Comparison of ENCODE assay signal across 11 cellular contexts in the genomic region with DNA sequence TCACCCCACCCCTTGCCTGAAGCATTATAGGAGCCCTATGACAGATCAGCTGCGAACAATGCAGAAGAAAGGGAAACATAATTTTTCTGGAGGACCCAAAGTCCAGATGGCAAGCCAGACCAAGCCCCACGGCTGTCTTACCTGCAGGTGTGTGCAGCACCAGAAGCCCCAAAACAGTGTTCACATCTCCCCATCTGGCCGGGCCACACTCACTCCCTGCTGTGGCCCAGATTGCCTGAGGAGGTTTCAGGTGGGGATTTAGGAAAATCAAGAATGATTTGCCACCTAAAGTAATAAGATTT. TPM values are rescaled to one million over a fixed set of nuclear protein-coding genes. Genes with fewer than 3 reads are reported as not detected.
A peak's percentile ranks its signal among the peaks of the same experiment; 100 is the strongest.
DNase-seq lines count a peak whose midpoint lies in the region; ATAC-seq and TF ChIP-seq lines count a peak whose summit lies in the region.
"Had no signal": no experiment of that assay in that cellular context is flagged by ENCODE, and none has a peak within 500 bp of the region (broad histone marks: within the 10 kb centered on the region; RNA-seq: fewer than 3 reads in every experiment).

No MANE protein-coding gene starts in this region.

- H3K36me3 Mint-ChIP-seq in T-cell (no peaks in the 10 kb centered on the region), MCF 10A (ENCODE audit: insufficient read depth, unreplicated experiment) (no peaks in the 10 kb centered on the region), endothelial cell (ENCODE audit: low read depth, unreplicated experiment) (no peaks in the 10 kb centered on the region)
- H3K36me3 Mint-ChIP-seq in natural killer cell treated with Interleukin-12 subunit alpha and Interleukin-12 subunit beta and Interleukin-15 and Interleukin-18, amount 100 ng/mL, for 72 hours, result no peaks in the 10 kb centered on the region

- in situ Hi-C loops in brain microvascular endothelial cell (cut with HindIII; ENCODE audit: low pct_ligation_motif_present, low sequenced_read_pairs), result no loop called here

- CTCF ChIA-PET in T-cell (lab: Charles Lee) (interaction anchor here in 1 of 2 donors (0.6 to 3.4 kb wide), 7 partner anchors 20 to 621 kb away, joined by 3 to 19 read pairs (median 5); no protein-coding TSS in a partner anchor), MCF 10A (lab: Yijun Ruan, JAX) (interaction anchor here (1.5 kb wide), 1 partner anchor 22 kb away, joined by 4 read pairs; no protein-coding TSS in a partner anchor)

- ATAC-seq in GM18907 (IDR thresholded peaks at IDR 0.05; ENCODE audit: unreplicated experiment) (peak; percentile 26), HG02884 (IDR thresholded peaks at IDR 0.05; ENCODE audit: unreplicated experiment) (peak; percentile 20), T-cell (replicated peaks in 1 of 4) (peak in 3 of 4 experiments; percentile 11 to 22 (median 11))
- no peak for ATAC-seq in natural killer cell treated with Interleukin-12 subunit alpha and Interleukin-12 subunit beta and Interleukin-15 and Interleukin-18, amount 100 ng/mL, for 72 hours

- peak overlapping the region; percentile 93 to 100 for H3K27ac Mint-ChIP-seq in T-cell
- H3K27ac Mint-ChIP-seq in natural killer cell treated with Interleukin-12 subunit alpha and Interleukin-12 subunit beta and Interleukin-15 and Interleukin-18, amount 100 ng/mL, for 72 hours, result peak overlapping the region; percentile 93 to 94
- H3K27ac Mint-ChIP-seq in MCF 10A (ENCODE audit: low read depth, unreplicated experiment), result no peak overlapping the region
- no peak overlapping the region for H3K27ac Mint-ChIP-seq in endothelial cell (ENCODE audit: unreplicated experiment)

- H3K4me3 ChIP-seq in brain microvascular endothelial cell (ENCODE audit: low read depth, low read length), result no peak overlapping the region

- H3K4me1 Mint-ChIP-seq in T-cell (peaks cover 86 to 89% (median 88%) of the 10 kb centered on the region in 3 donors), MCF 10A (ENCODE audit: insufficient read depth, unreplicated experiment) (no peaks in the 10 kb centered on the region), endothelial cell (ENCODE audit: unreplicated experiment) (peaks cover 9% of the 10 kb centered on the region)
- H3K4me1 Mint-ChIP-seq in natural killer cell treated with Interleukin-12 subunit alpha and Interleukin-12 subunit beta and Interleukin-15 and Interleukin-18, amount 100 ng/mL, for 72 hours (ENCODE audit: low read depth in 2 of 2), result peaks cover 55 to 56% of the 10 kb centered on the region in 2 donors

- no peaks in the 10 kb centered on the region for H3K36me3 ChIP-seq in brain microvascular endothelial cell (replicated peaks)

- H3K27me3 Mint-ChIP-seq in T-cell (no peaks in the 10 kb centered on the region), MCF 10A (ENCODE audit: insufficient read depth, unreplicated experiment) (no peaks in the 10 kb centered on the region), endothelial cell (ENCODE audit: unreplicated experiment) (no peaks in the 10 kb centered on the region)
- no peaks in the 10 kb centered on the region for H3K27me3 Mint-ChIP-seq in natural killer cell treated with Interleukin-12 subunit alpha and Interleukin-12 subunit beta and Interleukin-15 and Interleukin-18, amount 100 ng/mL, for 72 hours

- no peaks in the 10 kb centered on the region for H3K27me3 ChIP-seq in brain microvascular endothelial cell (replicated peaks)

- DNase-seq in T-cell (no peak), brain microvascular endothelial cell (no peak), MCF 10A (ENCODE audit: unreplicated experiment) (no peak), endothelial cell (ENCODE audit: low spot score) (no peak)
- no peak for DNase-seq in natural killer cell treated with Interleukin-12 subunit alpha and Interleukin-12 subunit beta and Interleukin-15 and Interleukin-18, amount 100 ng/mL, for 72 hours (ENCODE audit: low spot score)
- DNase-seq: activated CD8-positive, alpha-beta memory T cell treated with anti-CD3 and anti-CD28 coated beads for 24 hours; glutamatergic neuron; NCI-H2029; Right ventricle myocardium superior had no signal

- TF ChIP-seq CTCF in brain microvascular endothelial cell (IDR thresholded peaks at IDR 0.05; ENCODE audit: low read depth, low read length, missing control alignments), result no peak
- no peak for TF ChIP-seq CTCF in MCF 10A (IDR thresholded peaks at IDR 0.05; ENCODE audit: unreplicated experiment)
- no peak for TF ChIP-seq CTCF in endothelial cell (IDR thresholded peaks at IDR 0.05; ENCODE audit: unreplicated experiment)

- H3K4me3 Mint-ChIP-seq in T-cell (peak overlapping the region; percentile 14 to 75 (median 64)), MCF 10A (ENCODE audit: unreplicated experiment) (no peak overlapping the region), endothelial cell (ENCODE audit: unreplicated experiment) (no peak overlapping the region)
- H3K4me3 Mint-ChIP-seq in natural killer cell treated with Interleukin-12 subunit alpha and Interleukin-12 subunit beta and Interleukin-15 and Interleukin-18, amount 100 ng/mL, for 72 hours, result peak overlapping the region; percentile 77

- no peak overlapping the region for H3K27ac ChIP-seq in brain microvascular endothelial cell

- intact Hi-C loops in MCF 10A (cut with micrococcal nuclease), result no loop called here

- POLR2A ChIA-PET in T-cell (lab: Charles Lee) (interaction anchor here (0.6 to 3.5 kb wide), 9 partner anchors 13 to 192 kb away, joined by 3 to 32 read pairs (median 4); a partner anchor contains a TSS), MCF 10A (lab: Yijun Ruan, JAX) (interaction anchor here (1.2 to 2.0 kb wide), 2 partner anchors 12 to 15 kb away, joined by 3 to 7 read pairs; no protein-coding TSS in a partner anchor)

- peaks cover 0 to 4% (median 0%) of the 10 kb centered on the region in 3 donors for H3K9me3 Mint-ChIP-seq in T-cell
- H3K9me3 Mint-ChIP-seq in natural killer cell treated with Interleukin-12 subunit alpha and Interleukin-12 subunit beta and Interleukin-15 and Interleukin-18, amount 100 ng/mL, for 72 hours, result peaks cover 4% of the 10 kb centered on the region
- no peaks in the 10 kb centered on the region for H3K9me3 Mint-ChIP-seq in MCF 10A (ENCODE audit: unreplicated experiment)
- no peaks in the 10 kb centered on the region for H3K9me3 Mint-ChIP-seq in endothelial cell (ENCODE audit: unreplicated experiment)

- BruUV-seq in MCF 10A (replicated peaks; lab: Mats Ljungman, UMichigan), result no TSS peak

RNA-seq across cellular contexts. Expression of a gene that starts 11.7 kb away (rescaled TPM):
- 100 to 1,000 TPM; 218 to 478 (median 248) TPM for total RNA-seq in T-cell
- 100 to 1,000 TPM; 162 to 182 TPM for total RNA-seq in natural killer cell treated with Interleukin-12 subunit alpha and Interleukin-12 subunit beta and Interleukin-15 and Interleukin-18, amount 100 ng/mL, for 72 hours
- 17.1 and 20.7 TPM in 2 replicates for total RNA-seq in MCF 10A (2022)
- total RNA-seq in endothelial cell (ENCODE audit: unreplicated experiment), result 7.9 TPM

Comparison
In these comparisons a context has a peak if more than half of its experiments do, and no peak if none do; other contexts are left out.
1. ATAC-seq: peak in GM18907 (single experiment), HG02884 (single experiment) and T-cell (3 of 4); none in natural killer cell treated with Interleukin-12 subunit alpha and Interleukin-12 subunit beta and Interleukin-15 and Interleukin-18, amount 100 ng/mL, for 72 hours (0 of 2).
2. H3K27ac Mint-ChIP-seq: peak in T-cell (2 of 2) and natural killer cell treated with Interleukin-12 subunit alpha and Interleukin-12 subunit beta and Interleukin-15 and Interleukin-18, amount 100 ng/mL, for 72 hours (2 of 2); none in MCF 10A (single experiment) and endothelial cell (single experiment).
3. H3K4me3 Mint-ChIP-seq: peak in T-cell (3 of 3) and natural killer cell treated with Interleukin-12 subunit alpha and Interleukin-12 subunit beta and Interleukin-15 and Interleukin-18, amount 100 ng/mL, for 72 hours (single experiment); none in MCF 10A (single experiment) and endothelial cell (single experiment).